In the genomic region with DNA sequence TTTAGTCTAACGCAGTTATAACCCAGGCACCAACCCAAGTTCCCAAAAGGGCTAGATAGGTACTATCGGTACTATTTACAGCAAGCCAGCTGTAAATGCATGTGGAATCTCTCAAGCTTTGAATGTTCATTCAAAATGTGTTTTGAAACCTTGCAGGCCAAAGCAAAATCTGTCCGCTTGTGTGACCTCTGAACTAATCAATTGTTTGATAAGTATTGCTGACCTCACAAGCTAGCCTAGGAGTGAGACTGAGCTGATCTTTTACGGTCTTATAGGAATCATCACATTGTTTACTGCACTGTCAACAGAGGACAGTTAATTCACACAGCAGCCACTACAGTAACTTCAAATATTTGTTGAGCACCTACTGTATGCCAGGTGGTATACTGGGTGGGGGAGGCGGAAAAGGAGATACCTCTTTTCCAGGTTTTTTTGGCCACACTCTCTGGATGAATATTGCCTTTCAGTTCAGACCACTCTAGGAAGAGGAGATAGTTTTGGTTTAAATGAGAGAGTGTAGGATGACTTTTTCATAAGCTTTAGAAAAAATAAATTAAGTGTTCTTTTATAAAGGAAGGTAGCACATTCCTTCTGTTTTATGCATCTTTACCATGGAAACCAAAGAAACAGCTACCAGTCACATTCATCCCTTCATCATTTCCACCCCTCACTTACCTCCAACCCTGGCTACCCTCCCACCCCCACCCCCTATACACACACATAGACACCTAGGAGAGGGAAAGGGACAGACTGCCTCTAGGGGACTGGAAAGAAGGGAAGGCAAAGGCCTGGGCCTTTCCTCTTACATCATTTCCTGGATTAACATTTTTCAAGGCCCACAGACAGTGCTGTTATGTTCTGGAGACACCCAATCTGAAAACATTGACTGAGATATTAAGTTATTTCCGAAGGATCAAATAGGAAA, we compare ENCODE assay signal across 16 cellular contexts. TPM values are rescaled to one million over a fixed set of nuclear protein-coding genes. Genes with fewer than 3 reads are reported as not detected.
DNase-seq lines count a peak whose midpoint lies in the region; ATAC-seq, FAIRE-seq and TF ChIP-seq lines count a peak whose summit lies in the region.
"Had no signal": no experiment of that assay in that cellular context is flagged by ENCODE, and none has a peak within 500 bp of the region (broad histone marks: within the 10 kb centered on the region; RNA-seq: fewer than 3 reads in every experiment).

No MANE protein-coding gene starts in this region.

- 85% methylated on average over 6 of the region's 6 CpGs; no CpG with 5 or more reads in 1 of the 2 experiments for WGBS in H1 (ENCODE audit: extremely low coverage in 1 of 2, insufficient coverage in 1 of 2, insufficient read length in 1 of 2, insufficient replicate concordance in 2 of 2, low coverage in 1 of 2, low lambda C conversion rate in 2 of 2, missing lambda C conversion rate in 1 of 2), 2 experiments
- 93% methylated on average over 5 of the region's 6 CpGs for WGBS in mesenchymal stem cell

- H3K9me3 Mint-ChIP-seq in natural killer cell = no peaks in the 10 kb centered on the region
- H3K9me3 Mint-ChIP-seq: activated CD4-positive, alpha-beta memory T cell treated with anti-CD3 and anti-CD28 coated beads for 36 hours; dendritic cell treated with granulocyte-macrophage colony-stimulating factor and Interleukin-4, amounts not matched to agents 40 ng/mL and 50 ng/mL, for 4 days; T-cell had no signal

- H3K14ac ChIP-seq in H1 (ENCODE audit: insufficient read length) = no peak overlapping the region
- no peak overlapping the region for H3K14ac ChIP-seq in mesenchymal stem cell (ENCODE audit: low read length in 2 of 2)

- no peaks in the 10 kb centered on the region for H3K9me3 ChIP-seq in PC-3 (ENCODE audit: low read length)
- no peaks in the 10 kb centered on the region; a peak in 1 of 4 replicates for H3K9me3 ChIP-seq in H1 (ENCODE audit: insufficient read depth in 2 of 2, low read depth in 1 of 2, low read length in 1 of 2)
- no peaks in the 10 kb centered on the region for H3K9me3 ChIP-seq in mesenchymal stem cell (ENCODE audit: control insufficient read depth, low read length)

- BruUV-seq in PC-3 (replicated peaks; lab: Mats Ljungman, UMichigan) = no TSS peak

- H3K36me3 ChIP-seq in PC-3 (ENCODE audit: low read depth, low read length) = no peaks in the 10 kb centered on the region
- H3K36me3 ChIP-seq in H1 (ENCODE audit: control insufficient read depth in 2 of 4, insufficient read depth in 4 of 4, low read length in 3 of 4) = no peaks in the 10 kb centered on the region; a peak in 2 of 8 replicates
- H3K36me3 ChIP-seq in mesenchymal stem cell (ENCODE audit: control insufficient read depth in 1 of 2, insufficient read depth in 2 of 2, low read depth in 1 of 2, low read length in 2 of 2) = peaks cover 0 to 10% of the 10 kb centered on the region in 2 experiments
- H3K36me3 ChIP-seq in H7 (replicated peaks; ENCODE audit: control insufficient read depth, insufficient read depth, low read length) = peaks cover 2% of the 10 kb centered on the region

- no peak overlapping the region for H4K91ac ChIP-seq in H1 (replicated peaks; ENCODE audit: insufficient read length, low read length)
- H4K91ac ChIP-seq in mesenchymal stem cell (ENCODE audit: low read length) = no peak overlapping the region

- POLR2A ChIA-PET in PC-3 (lab: Charles Lee; ENCODE audit: unreplicated experiment) (interaction anchor here (0.5 kb wide), 1 partner anchor 11 kb away, joined by 10 read pairs; no protein-coding TSS in a partner anchor), H1 (lab: Charles Lee; ENCODE audit: partially characterized antibody) (interaction anchor here (0.6 to 1.6 kb wide), 4 partner anchors 22 to 234 kb away, joined by 3 to 4 read pairs (median 4); no protein-coding TSS in a partner anchor)

- no peak overlapping the region for H3K4me3 Mint-ChIP-seq in natural killer cell
- H3K4me3 Mint-ChIP-seq: activated CD4-positive, alpha-beta memory T cell treated with anti-CD3 and anti-CD28 coated beads for 36 hours had no signal

- H3K23me2 ChIP-seq in H1 (ENCODE audit: low read depth, low read length) = peaks cover 7% of the 10 kb centered on the region

- no peak for FAIRE-seq in H1 (lab: Jason Lieb, UNC)
- FAIRE-seq: urothelium cell line had no signal

- no peak; the same call in 1 of the 2 replicates for TF ChIP-seq CTCF in AG10803 (conservative IDR thresholded peaks at IDR 0.05; ENCODE audit: low read length)
- no peak for TF ChIP-seq CTCF in PC-3 (conservative IDR thresholded peaks at IDR 0.05; ENCODE audit: low read depth, low read length)
- TF ChIP-seq CTCF in H1 (IDR thresholded peaks at IDR 0.05; ENCODE audit: control extremely low read depth in 1 of 3, insufficient read depth in 1 of 3, low read depth in 1 of 3, low read length in 3 of 3) = no peak
- TF ChIP-seq CTCF in natural killer cell (IDR thresholded peaks at IDR 0.05) = no peak

- H2BK120ac ChIP-seq in H1 (replicated peaks; ENCODE audit: low read depth, low read length) (no peak overlapping the region), mesenchymal stem cell (ENCODE audit: low read depth, low read length) (no peak overlapping the region)

- peaks cover 24% of the 10 kb centered on the region for H3K4me1 ChIP-seq in PC-3 (ENCODE audit: insufficient read depth, low read length)
- H3K4me1 ChIP-seq in H1 (replicated peaks in 1 of 4; ENCODE audit: control insufficient read depth in 3 of 4, insufficient read depth in 4 of 4, low read length in 3 of 4) = peaks cover 6 to 26% (median 14%) of the 10 kb centered on the region in 4 experiments; a peak in 6 of 7 replicates
- peaks cover 13% of the 10 kb centered on the region for H3K4me1 ChIP-seq in mesenchymal stem cell (ENCODE audit: control insufficient read depth, insufficient read depth, low read depth, low read length)

- no peak overlapping the region for H3K56ac ChIP-seq in H1 (replicated peaks; ENCODE audit: insufficient read length, low read depth, low read length)

- no peak overlapping the region for H3K23ac ChIP-seq in H1 (ENCODE audit: insufficient read length)
- H3K23ac ChIP-seq in mesenchymal stem cell (ENCODE audit: low read length in 2 of 2) = no peak overlapping the region

- no peak overlapping the region for H2BK20ac ChIP-seq in H1 (ENCODE audit: low read length)

- no peaks in the 10 kb centered on the region for H3K36me3 Mint-ChIP-seq in natural killer cell
- H3K36me3 Mint-ChIP-seq: activated CD4-positive, alpha-beta memory T cell treated with anti-CD3 and anti-CD28 coated beads for 36 hours; T-cell had no signal

- peak; percentile 34 for DNase-seq in AG10803 (ENCODE audit: low read depth)
- peak; percentile 9 for DNase-seq in PC-3
- DNase-seq in H1 (ENCODE audit: low read depth in 1 of 2, low spot score in 2 of 2) = no peak
- peak; percentile 67 for DNase-seq in mesenchymal stem cell
- DNase-seq in H7 = no peak
- no peak for DNase-seq in DMS153 (lab: John Stamatoyannopoulos, UW)
- no peak for DNase-seq in natural killer cell
- DNase-seq: activated CD4-positive, alpha-beta memory T cell treated with anti-CD3 and anti-CD28 coated beads for 36 hours; activated gamma-delta T cell treated with Interleukin-2 at 50 U/mL for 16 hours; hypothalamus; NCI-H2029 treated with DMSO at 0.1 percent for 48 hours; T-cell had no signal

- H3K4me3 ChIP-seq in AG10803 (ENCODE audit: low read length) = no peak overlapping the region
- H3K4me3 ChIP-seq in PC-3 (ENCODE audit: low read length) = no peak overlapping the region
- H3K4me3 ChIP-seq in H1 (ENCODE audit: extremely low read depth in 1 of 4, insufficient read depth in 2 of 4, low read depth in 3 of 4, low read length in 4 of 4) = no peak overlapping the region
- H3K4me3 ChIP-seq in mesenchymal stem cell (ENCODE audit: insufficient read depth in 1 of 2, low read depth in 1 of 2, low read length in 2 of 2) = peak overlapping the region in 1 of 2 experiments; percentile 89
- H3K4me3 ChIP-seq in H7 (ENCODE audit: insufficient read depth, low read depth, low read length) = no peak overlapping the region

- H3K4ac ChIP-seq in H1 (replicated peaks; ENCODE audit: insufficient read length, low read depth, low read length) (no peak overlapping the region), mesenchymal stem cell (ENCODE audit: low read depth in 1 of 2, low read length in 2 of 2) (peak overlapping the region in 1 of 2 experiments; percentile 33)

- ATAC-seq in PC-3 = 0 out of 2 replicates have a peak, but pooled peaks have one; percentile 8
- ATAC-seq in HG03097 (IDR thresholded peaks at IDR 0.05; ENCODE audit: low FRiP score, unreplicated experiment) = no peak
- no peak for ATAC-seq in natural killer cell
- ATAC-seq: T-cell had no signal

- H3K79me2 ChIP-seq in PC-3 (ENCODE audit: low read length) = peaks cover 27% of the 10 kb centered on the region
- H3K79me2 ChIP-seq in H1 (ENCODE audit: control insufficient read depth in 1 of 2, insufficient read depth in 2 of 2, low read length in 2 of 2) = peaks cover 0 to 50% of the 10 kb centered on the region in 2 experiments; a peak in 2 of 4 replicates

- H3K27me3 Mint-ChIP-seq in natural killer cell (ENCODE audit: low read depth in 2 of 2) = peaks cover 21 to 41% of the 10 kb centered on the region in 2 donors

- H3K27ac Mint-ChIP-seq in natural killer cell = no peak overlapping the region
- H3K27ac Mint-ChIP-seq: activated CD4-positive, alpha-beta memory T cell treated with anti-CD3 and anti-CD28 coated beads for 36 hours; T-cell had no signal

- no peaks in the 10 kb centered on the region for H3K9me2 ChIP-seq in PC-3 (replicated peaks; ENCODE audit: low read length)

- peaks cover 13 to 19% of the 10 kb centered on the region in 2 donors for H3K4me1 Mint-ChIP-seq in natural killer cell

- H2AFZ ChIP-seq in PC-3 (ENCODE audit: low read length) (no peak overlapping the region), H1 (ENCODE audit: low read length) (no peak overlapping the region), mesenchymal stem cell (ENCODE audit: low read depth, low read length) (no peak overlapping the region)

- H2BK5ac ChIP-seq in H1 (ENCODE audit: low read depth, low read length) (no peak overlapping the region), mesenchymal stem cell (ENCODE audit: low read depth, low read length, poor library complexity, severe bottlenecking) (no peak overlapping the region)

- H2BK15ac ChIP-seq in H1 (ENCODE audit: low read length) = no peak overlapping the region
- no peak overlapping the region for H2BK15ac ChIP-seq in mesenchymal stem cell (ENCODE audit: low read depth, poor library complexity, severe bottlenecking)

- TF ChIP-seq POLR2A in H1 (IDR thresholded peaks at IDR 0.05; ENCODE audit: control extremely low read depth in 1 of 2, low read depth in 2 of 2, low read length in 2 of 2) = no peak

- no peaks in the 10 kb centered on the region for H3K27me3 ChIP-seq in PC-3 (ENCODE audit: low read length)
- H3K27me3 ChIP-seq in H1 (replicated peaks in 1 of 4; ENCODE audit: control insufficient read depth in 3 of 4, extremely low read depth in 1 of 4, insufficient read depth in 3 of 4, low read length in 3 of 4) = no peaks in the 10 kb centered on the region
- no peaks in the 10 kb centered on the region for H3K27me3 ChIP-seq in mesenchymal stem cell (ENCODE audit: control insufficient read depth in 1 of 2, insufficient read depth in 1 of 2, low read length in 2 of 2)
- H3K27me3 ChIP-seq in H7 (ENCODE audit: control insufficient read depth, insufficient read depth, low read length) = no peaks in the 10 kb centered on the region

- H3K9ac ChIP-seq in PC-3 (ENCODE audit: low read length) = no peak overlapping the region
- H3K9ac ChIP-seq in H1 (replicated peaks in 1 of 4; ENCODE audit: extremely low read depth in 1 of 4, low read depth in 3 of 4, low read length in 3 of 4) = no peak overlapping the region
- peak overlapping the region; percentile 94 for H3K9ac ChIP-seq in mesenchymal stem cell (ENCODE audit: low read length)

- H4K8ac ChIP-seq in H1 (ENCODE audit: extremely low read depth, insufficient read depth, low read length) (no peak overlapping the region), mesenchymal stem cell (ENCODE audit: low read length) (peak overlapping the region; percentile 50)

- no peak overlapping the region for H3K18ac ChIP-seq in H1 (ENCODE audit: extremely low read depth, low read length)
- H3K18ac ChIP-seq in mesenchymal stem cell (ENCODE audit: low read depth in 1 of 2, low read length in 2 of 2) = no peak overlapping the region

- H3F3A ChIP-seq in PC-3 (ENCODE audit: low read length, unreplicated experiment) = no peaks in the 10 kb centered on the region

- H3K4me2 ChIP-seq in PC-3 (ENCODE audit: low read length) = peak overlapping the region; percentile 21; the same call in 1 of the 2 replicates
- H3K4me2 ChIP-seq in H1 (ENCODE audit: insufficient read depth in 1 of 2, low read depth in 2 of 2, low read length in 2 of 2) = peak overlapping the region; percentile 0 to 95; a peak in 2 of 4 replicates
- H3K4me2 ChIP-seq in mesenchymal stem cell (ENCODE audit: low read length, poor library complexity, severe bottlenecking) = no peak overlapping the region

- no peak for TF ChIP-seq RAD21 in H1 (IDR thresholded peaks at IDR 0.05 in 1 of 2, conservative IDR thresholded peaks at IDR 0.05 in 1 of 2; ENCODE audit: low read depth in 2 of 2, low read length in 2 of 2)

- no peak overlapping the region for H3K27ac ChIP-seq in PC-3 (ENCODE audit: low read length)
- no peak overlapping the region for H3K27ac ChIP-seq in H1 (ENCODE audit: low read depth, low read length)
- no peak overlapping the region for H3K27ac ChIP-seq in mesenchymal stem cell (ENCODE audit: low read length, poor library complexity, severe bottlenecking)
- H3K27ac ChIP-seq: C4-2B had no signal

- intact Hi-C loops in PC-3 (cut with micrococcal nuclease) (loop anchor here (5.0 kb wide), 1 partner anchor 60 kb away; no protein-coding TSS in a partner anchor), natural killer cell (cut with micrococcal nuclease) (no loop called here)

- H2AK5ac ChIP-seq in H1 (ENCODE audit: low read depth, low read length) = no peak overlapping the region
- H2AK5ac ChIP-seq in mesenchymal stem cell (ENCODE audit: low read length, severe bottlenecking) = no peak overlapping the region

- H3K79me1 ChIP-seq in H1 (ENCODE audit: low read depth, low read length) (no peaks in the 10 kb centered on the region; the same call in 1 of the 2 replicates), mesenchymal stem cell (replicated peaks; ENCODE audit: low read length, poor library complexity, severe bottlenecking) (peaks cover 22% of the 10 kb centered on the region)

- no peak overlapping the region for H4K5ac ChIP-seq in H1 (ENCODE audit: insufficient read length, low read depth, low read length)

- no peak overlapping the region; the same call in 1 of the 2 replicates for H2BK12ac ChIP-seq in H1 (ENCODE audit: low read depth, low read length)
- H2BK12ac ChIP-seq in mesenchymal stem cell (ENCODE audit: low read length in 2 of 2) = peak overlapping the region in 1 of 2 experiments; percentile 46

- no peak for TF ChIP-seq EP300 in H1 (IDR thresholded peaks at IDR 0.05; ENCODE audit: borderline replicate concordance in 1 of 2, low read depth in 2 of 2, low read length in 2 of 2)

- CTCF ChIA-PET in PC-3 (lab: Charles Lee) (interaction anchor here (0.7 kb wide), 1 partner anchor 129 kb away, joined by 3 read pairs; no protein-coding TSS in a partner anchor), H1 (lab: Charles Lee; ENCODE audit: partially characterized antibody) (interaction anchor here (0.5 to 2.3 kb wide), 8 partner anchors 8 to 596 kb away, joined by 3 to 6 read pairs (median 3); no protein-coding TSS in a partner anchor)

- H4K20me1 ChIP-seq in PC-3 (ENCODE audit: low read length) = no peaks in the 10 kb centered on the region
- no peaks in the 10 kb centered on the region for H4K20me1 ChIP-seq in H1 (replicated peaks in 1 of 2; ENCODE audit: control insufficient read depth in 1 of 2, insufficient read depth in 2 of 2, low read length in 2 of 2)

RNA-seq across cellular contexts. Expression of gene PAPSS2, which starts 2.4 kb away (rescaled TPM):
- total RNA-seq in PC-3 (2014; rRNA removed) (16.4 and 17.3 TPM in 2 replicates), natural killer cell (1 to 10 TPM in 1 of 3 donors, under 1 TPM in 1, not detected in 1; 0.13 to 1.1 TPM)
- total RNA-seq in H1 (2021; fragmentation: NEBNext Ultra II Directional; extraction: Animal tissue kit (Norgen Biotek cat#: 25700)) = 20.2 and 23.8 TPM in 2 replicates
- 7.3 and 7.6 TPM in 2 replicates for polyA plus RNA-seq in H1 (2011; rRNA removed)
- 8.9 TPM for polyA plus RNA-seq in H1 (2011; cell fraction: cytosol; rRNA removed)
- polyA plus RNA-seq in H1 (2011; cell fraction: nucleus; rRNA removed) = 13.8 TPM
- polyA plus RNA-seq in H1 (2012, experiment 1 of 2) = 15.8 to 33.5 TPM (median 20.2 TPM) in 4 replicates
- 5.4 TPM for polyA plus RNA-seq in H1 (2012, experiment 2 of 2)
- 12.7 TPM for polyA plus RNA-seq in H1 (2013, experiment 1 of 2)
- 12.0 TPM for polyA plus RNA-seq in H1 (2013, experiment 2 of 2)
- 13.1 and 15.0 TPM in 2 replicates for polyA minus RNA-seq in H1 (2011; rRNA and poly(A)+ RNA removed)
- polyA minus RNA-seq in H1 (2011; cell fraction: cytosol; rRNA and poly(A)+ RNA removed) = 6.2 TPM
- 12.3 TPM for polyA minus RNA-seq in H1 (2011; cell fraction: nucleus; rRNA and poly(A)+ RNA removed)
- 79.7 TPM for polyA plus RNA-seq in mesenchymal stem cell (2013, experiment 1 of 2)
- 80.1 TPM for polyA plus RNA-seq in mesenchymal stem cell (2013, experiment 2 of 2)
- total RNA-seq in H7 (2014; rRNA removed; shearing (Covaris generic)) = 25.3 and 25.8 TPM in 2 replicates

Comparison
In these comparisons a context has a peak if more than half of its experiments do, and no peak if none do; other contexts are left out.
1. DNase-seq: peak in AG10803 (single experiment), PC-3 (single experiment) and mesenchymal stem cell (single experiment); none in H1 (0 of 2), H7 (single experiment), DMS153 (single experiment) and natural killer cell (single experiment).